8 cellular contexts compared by ENCODE assay signal in the genomic region with DNA sequence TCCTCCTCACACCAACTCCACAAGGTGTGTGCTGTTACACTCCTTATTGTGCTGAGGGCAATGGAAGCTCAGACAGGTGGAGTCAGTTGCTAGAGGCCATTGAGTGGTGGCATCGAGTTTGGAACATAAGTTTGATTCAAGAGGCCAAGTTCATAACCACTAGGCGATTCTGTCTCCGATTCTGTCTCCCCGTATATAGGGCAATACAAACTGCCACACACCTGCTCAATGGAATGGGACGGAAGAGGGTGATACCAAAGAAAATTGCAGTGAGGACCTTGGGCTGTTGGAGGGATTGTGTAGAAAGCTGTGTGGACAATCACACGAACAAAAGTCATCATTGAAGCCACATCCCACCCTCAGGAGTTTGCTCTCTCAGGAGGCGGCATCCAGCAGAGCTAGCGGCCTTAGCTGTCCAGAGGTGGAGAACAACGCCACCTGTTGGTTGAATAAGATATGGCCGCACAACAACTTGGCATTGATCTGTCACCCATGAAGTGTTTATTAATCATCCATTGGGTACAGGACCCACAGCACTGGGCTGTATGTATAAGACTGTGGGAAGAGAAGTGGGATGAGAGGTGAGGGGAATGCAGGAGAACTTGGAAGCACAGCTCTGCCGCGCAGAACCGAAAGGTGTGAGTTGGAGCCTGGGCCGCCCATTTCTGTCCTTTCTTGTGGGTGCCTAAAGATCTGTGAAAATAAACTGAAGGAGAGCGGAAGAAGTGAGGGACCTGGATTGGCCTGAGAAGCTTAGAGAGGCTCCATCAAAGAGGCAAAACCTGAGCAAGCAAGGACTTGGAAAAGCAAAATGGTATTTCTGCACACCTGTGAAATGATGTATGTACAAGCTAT. TPM values are rescaled to one million over a fixed set of nuclear protein-coding genes. Genes with fewer than 3 reads are reported as not detected.
DNase-seq lines count a peak whose midpoint lies in the region; ATAC-seq and TF ChIP-seq lines count a peak whose summit lies in the region.

No MANE protein-coding gene starts in this region.

- peaks cover 69% of the 10 kb centered on the region for H3K27me3 Mint-ChIP-seq in WTC11 (ENCODE audit: low read depth)

- 0 out of 2 replicates have a peak, but pooled peaks cover 3% of the 10 kb centered on the region for H3K4me1 Mint-ChIP-seq in WTC11

- POLR2A ChIA-PET in WTC11 (lab: Charles Lee) = interaction anchor here (1.1 kb wide), 1 partner anchor 85 kb away, joined by 3 read pairs; no protein-coding TSS in a partner anchor

- H3K36me3 ChIP-seq in colonic mucosa (no peaks in the 10 kb centered on the region), lower lobe of right lung (no peaks in the 10 kb centered on the region)

- H3K4me3 Mint-ChIP-seq in WTC11 = no peak overlapping the region

- no peak overlapping the region for H3K9ac ChIP-seq in colonic mucosa (ENCODE audit: low read depth in 2 of 2, low read length in 2 of 2)

- H3K9me3 Mint-ChIP-seq in WTC11 = no peaks in the 10 kb centered on the region

- H3K27ac ChIP-seq in colonic mucosa (no peak overlapping the region), lower lobe of right lung (no peak overlapping the region)

- peak; percentile 72 for ATAC-seq in HG02852 (IDR thresholded peaks at IDR 0.05; ENCODE audit: unreplicated experiment)
- ATAC-seq in WTC11 = peak; percentile 80
- peak; percentile 83 to 85 for ATAC-seq in lower lobe of right lung
- no peak for ATAC-seq in GM21515 (IDR thresholded peaks at IDR 0.05; ENCODE audit: unreplicated experiment)

- H3K36me3 Mint-ChIP-seq in WTC11 = no peaks in the 10 kb centered on the region

- H3K9me3 ChIP-seq in colonic mucosa (no peaks in the 10 kb centered on the region), lower lobe of right lung (no peaks in the 10 kb centered on the region)

- intact Hi-C loops in colonic mucosa (cut with DNase I) (loop anchor here (2.0 kb wide), 1 partner anchor 87 kb away; no protein-coding TSS in a partner anchor), lower lobe of right lung (cut with DNase I) (loop anchor here (5.0 kb wide), 1 partner anchor 85 kb away; no protein-coding TSS in a partner anchor)

- H3K27me3 ChIP-seq in colonic mucosa (peaks cover 7% of the 10 kb centered on the region), lower lobe of right lung (ENCODE audit: low read depth) (peaks cover 56% of the 10 kb centered on the region)

- no peak overlapping the region for H3K4me3 ChIP-seq in colonic mucosa
- no peak overlapping the region for H3K4me3 ChIP-seq in lower lobe of right lung

- DNase-seq in GM04504 (ENCODE audit: low read depth) (peak; percentile 36), NCI-H2171 (lab: John Stamatoyannopoulos, UW) (peak; percentile 45), WTC11 (ENCODE audit: low spot score) (peak; percentile 79), colonic mucosa (peak; percentile 65), lower lobe of right lung (peak; percentile 65)
- peak; percentile 9 for DNase-seq in stimulated activated CD8-positive, alpha-beta memory T cell treated with anti-CD3 and anti-CD28 coated beads, Interleukin-12 subunit alpha, Interleukin-12 subunit beta, amount 100 ng/mL, for 24 hours (ENCODE audit: extremely low read depth)

- H3K4me1 ChIP-seq in colonic mucosa = no peaks in the 10 kb centered on the region
- no peaks in the 10 kb centered on the region for H3K4me1 ChIP-seq in lower lobe of right lung

- H3K27ac Mint-ChIP-seq in WTC11 = no peak overlapping the region

- CTCF ChIA-PET in WTC11 (lab: Charles Lee) = interaction anchor here (0.7 to 12.2 kb wide), 19 partner anchors 10 to 328 kb away, joined by 3 to 524 read pairs (median 6); partner anchors contain the start of genes CXCL14 and NEUROG1

- TF ChIP-seq CTCF in WTC11 (IDR thresholded peaks at IDR 0.05) (peak; percentile 63), colonic mucosa (IDR thresholded peaks at IDR 0.05) (peak; percentile 74), lower lobe of right lung (IDR thresholded peaks at IDR 0.05) (peak; percentile 85)

TF ChIP-seq in WTC11, 78 proteins besides CTCF, POLR2A, EP300 and RAD21:
- TF ChIP-seq SMAD3 (CRISPR knock-in tag; IDR thresholded peaks at IDR 0.05; ENCODE audit: borderline replicate concordance) (no peak), ZNF281 (CRISPR knock-in tag; IDR thresholded peaks at IDR 0.05) (no peak), IRF1 (CRISPR knock-in tag; IDR thresholded peaks at IDR 0.05) (no peak), KAT7 (CRISPR knock-in tag; IDR thresholded peaks at IDR 0.05; ENCODE audit: borderline replicate concordance) (no peak), FOXP1 (CRISPR knock-in tag; IDR thresholded peaks at IDR 0.05; ENCODE audit: borderline replicate concordance) (no peak), ZNF423 (CRISPR knock-in tag; IDR thresholded peaks at IDR 0.05) (no peak), ZNF138 (CRISPR knock-in tag; conservative IDR thresholded peaks at IDR 0.05) (no peak), RELA (CRISPR knock-in tag; IDR thresholded peaks at IDR 0.05; ENCODE audit: borderline replicate concordance) (no peak), HMGA2 (CRISPR knock-in tag; IDR thresholded peaks at IDR 0.05) (no peak), TP53 (CRISPR knock-in tag; IDR thresholded peaks at IDR 0.05) (no peak), NFE2L1 (CRISPR knock-in tag; IDR thresholded peaks at IDR 0.05) (no peak), EMX1 (CRISPR knock-in tag; IDR thresholded peaks at IDR 0.05) (no peak), PRRX2 (CRISPR knock-in tag; IDR thresholded peaks at IDR 0.05) (no peak), TEAD1 (CRISPR knock-in tag; IDR thresholded peaks at IDR 0.05) (no peak), SMAD4 (CRISPR knock-in tag; IDR thresholded peaks at IDR 0.05) (no peak), TCF7 (CRISPR knock-in tag; IDR thresholded peaks at IDR 0.05; ENCODE audit: low read depth) (no peak), NR3C1 (CRISPR knock-in tag; conservative IDR thresholded peaks at IDR 0.05; ENCODE audit: low read depth) (no peak), ZNF671 (CRISPR knock-in tag; IDR thresholded peaks at IDR 0.05) (no peak), ZMAT4 (CRISPR knock-in tag; IDR thresholded peaks at IDR 0.05) (no peak)
- TF ChIP-seq, protein P1, sequence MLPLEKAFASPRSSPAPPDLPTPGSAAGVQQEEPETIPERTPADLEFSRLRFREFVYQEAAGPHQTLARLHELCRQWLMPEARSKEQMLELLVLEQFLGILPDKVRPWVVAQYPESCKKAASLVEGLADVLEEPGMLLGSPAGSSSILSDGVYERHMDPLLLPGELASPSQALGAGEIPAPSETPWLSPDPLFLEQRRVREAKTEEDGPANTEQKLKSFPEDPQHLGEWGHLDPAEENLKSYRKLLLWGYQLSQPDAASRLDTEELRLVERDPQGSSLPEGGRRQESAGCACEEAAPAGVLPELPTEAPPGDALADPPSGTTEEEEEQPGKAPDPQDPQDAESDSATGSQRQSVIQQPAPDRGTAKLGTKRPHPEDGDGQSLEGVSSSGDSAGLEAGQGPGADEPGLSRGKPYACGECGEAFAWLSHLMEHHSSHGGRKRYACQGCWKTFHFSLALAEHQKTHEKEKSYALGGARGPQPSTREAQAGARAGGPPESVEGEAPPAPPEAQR (CRISPR knock-in tag; IDR thresholded peaks at IDR 0.05) = no peak

RNA-seq across cellular contexts. Expression of gene NEUROG1, which starts 16.1 kb away (rescaled TPM):
- total RNA-seq in WTC11 (2021) (0.13 to 0.18 TPM in 2 of 3 replicates, not detected in the other), colonic mucosa (not detected), lower lobe of right lung (not detected)

RNA-seq across cellular contexts. Expression of gene CXCL14, which starts 27.0 kb away (rescaled TPM):
- 0.64 to 0.87 TPM (median 0.87 TPM) in 3 replicates for total RNA-seq in WTC11 (2021)
- 10 to 100 TPM; 29.8 to 68.2 TPM for total RNA-seq in colonic mucosa
- total RNA-seq in lower lobe of right lung = 42.4 TPM

Comparison
In these comparisons a context has a peak if more than half of its experiments do, and no peak if none do; other contexts are left out.
1. DNase-seq: peak in every context shown above with its lines; median percentile 79 in WTC11; 65 in colonic mucosa; 65 in lower lobe of right lung; 45 in NCI-H2171; 36 in GM04504; 9 in stimulated activated CD8-positive, alpha-beta memory T cell treated with anti-CD3 and anti-CD28 coated beads, Interleukin-12 subunit alpha, Interleukin-12 subunit beta, amount 100 ng/mL, for 24 hours.
2. RNA of gene CXCL14, which starts 27.0 kb away (total RNA-seq): 29.8 to 68.2 TPM in colonic mucosa and 42.4 TPM in lower lobe of right lung (single experiment); 0.64 to 0.87 TPM in WTC11; every median in the first group is over 10 times any median in the second.
3. Peak in every context shown above with its lines, with median percentiles within 50 percentile points of each other: CTCF ChIP-seq.